In genomic region chr12:65209655-65210043, GRCh38 we compare ENCODE assay signal across 9 cellular contexts. TPM values are rescaled to one million over a fixed set of nuclear protein-coding genes. Genes with fewer than 3 reads are reported as not detected.
A peak's percentile ranks its signal among the peaks of the same experiment; 100 is the strongest.
DNase-seq lines count a peak whose midpoint lies in the region; ATAC-seq and TF ChIP-seq lines count a peak whose summit lies in the region.
"Had no signal": no experiment of that assay in that cellular context is flagged by ENCODE, and none has a peak within 500 bp of the region (broad histone marks: within the 10 kb centered on the region; RNA-seq: fewer than 3 reads in every experiment).

No MANE protein-coding gene starts in this region.

- peaks cover 0 to 46% (median 11%) of the 10 kb centered on the region in 4 donors for H3K4me1 ChIP-seq in tibial nerve

- H3K27ac ChIP-seq in SU-DHL-6 (ENCODE audit: low read depth, low read length) (no peak overlapping the region), tibial nerve (peak overlapping the region in 1 of 4 donors; percentile 17)

- no peaks in the 10 kb centered on the region for H3K27me3 Mint-ChIP-seq in activated CD4-positive, alpha-beta T cell treated with anti-CD3 and anti-CD28 coated beads, Interleukin-2, amount 10 ng/mL, durations not matched to agents 24 days and 14 days
- no peaks in the 10 kb centered on the region for H3K27me3 Mint-ChIP-seq in osteocyte (ENCODE audit: unreplicated experiment)

- peak overlapping the region; percentile 92 for H3K27ac Mint-ChIP-seq in activated CD4-positive, alpha-beta T cell treated with anti-CD3 and anti-CD28 coated beads, Interleukin-2, amount 10 ng/mL, durations not matched to agents 24 days and 14 days
- peak overlapping the region; percentile 39 for H3K27ac Mint-ChIP-seq in osteocyte (ENCODE audit: unreplicated experiment)

- peak overlapping the region; percentile 49 for H3K4me2 ChIP-seq in SU-DHL-6 (ENCODE audit: low read depth, low read length, poor library complexity, severe bottlenecking)

- TF ChIP-seq CTCF in SU-DHL-6 (IDR thresholded peaks at IDR 0.05; ENCODE audit: insufficient read depth, low read length, poor library complexity, severe bottlenecking) (no peak), osteocyte (IDR thresholded peaks at IDR 0.05) (no peak), tibial nerve (IDR thresholded peaks at IDR 0.05) (no peak)

- H2AFZ ChIP-seq in SU-DHL-6 (ENCODE audit: low read depth, low read length, severe bottlenecking), result no peak overlapping the region

- no peak overlapping the region for H3K4me3 ChIP-seq in SU-DHL-6 (ENCODE audit: insufficient read depth, low read length, poor library complexity, severe bottlenecking)
- no peak overlapping the region for H3K4me3 ChIP-seq in tibial nerve

- no peaks in the 10 kb centered on the region for H3K9me3 ChIP-seq in SU-DHL-6 (ENCODE audit: insufficient read depth, low read length)
- no peaks in the 10 kb centered on the region for H3K9me3 ChIP-seq in tibial nerve

- peak overlapping the region; percentile 80 for H3K4me3 Mint-ChIP-seq in activated CD4-positive, alpha-beta T cell treated with anti-CD3 and anti-CD28 coated beads, Interleukin-2, amount 10 ng/mL, durations not matched to agents 24 days and 14 days
- no peak overlapping the region for H3K4me3 Mint-ChIP-seq in osteocyte (ENCODE audit: unreplicated experiment)
- H3K4me3 Mint-ChIP-seq: nephron had no signal

- no peak for DNase-seq in activated CD4-positive, alpha-beta T cell treated with anti-CD3 and anti-CD28 coated beads, Interleukin-2, amount 10 ng/mL, durations not matched to agents 24 days and 14 days
- DNase-seq in activated CD4-positive, alpha-beta T cell treated with anti-CD3 and anti-CD28 coated beads for 4 hours, result no peak
- DNase-seq in osteocyte (ENCODE audit: extremely low spot score, unreplicated experiment) (no peak), tibial nerve (ENCODE audit: low spot score in 2 of 2) (no peak), NCI-H1092 treated with DMSO at 0.1 percent for 48 hours (lab: John Stamatoyannopoulos, UW) (no peak), UCSD-AML1 (lab: John Stamatoyannopoulos, UW; ENCODE audit: unreplicated experiment) (no peak)

- TF ChIP-seq POLR2A in tibial nerve (IDR thresholded peaks at IDR 0.05), result no peak

- 39 to 47% methylated on average over 2 of the region's 2 CpGs for WGBS in tibial nerve, 2 donors

- H3F3A ChIP-seq in SU-DHL-6 (ENCODE audit: insufficient read depth), result no peaks in the 10 kb centered on the region

- H4K20me1 ChIP-seq in SU-DHL-6 (ENCODE audit: low read depth, low read length), result peaks cover 37% of the 10 kb centered on the region; the same call in 1 of the 2 replicates

- no peak for TF ChIP-seq EP300 in tibial nerve (IDR thresholded peaks at IDR 0.05)

- H3K36me3 ChIP-seq in SU-DHL-6 (ENCODE audit: low read length) (no peaks in the 10 kb centered on the region; the same call in 1 of the 2 replicates), tibial nerve (peaks cover 0 to 4% (median 0%) of the 10 kb centered on the region in 3 donors)

- H3K36me3 Mint-ChIP-seq in activated CD4-positive, alpha-beta T cell treated with anti-CD3 and anti-CD28 coated beads, Interleukin-2, amount 10 ng/mL, durations not matched to agents 24 days and 14 days (ENCODE audit: low read depth), result peaks cover 21% of the 10 kb centered on the region
- peaks cover 10% of the 10 kb centered on the region for H3K36me3 Mint-ChIP-seq in osteocyte (ENCODE audit: unreplicated experiment)

- peak; percentile 60 for ATAC-seq in HG02938 (IDR thresholded peaks at IDR 0.05; ENCODE audit: unreplicated experiment)

- peaks cover 42% of the 10 kb centered on the region for H3K4me1 Mint-ChIP-seq in activated CD4-positive, alpha-beta T cell treated with anti-CD3 and anti-CD28 coated beads, Interleukin-2, amount 10 ng/mL, durations not matched to agents 24 days and 14 days
- H3K4me1 Mint-ChIP-seq in osteocyte (ENCODE audit: unreplicated experiment), result peaks cover 4% of the 10 kb centered on the region

- no peaks in the 10 kb centered on the region for H3K9me3 Mint-ChIP-seq in activated CD4-positive, alpha-beta T cell treated with anti-CD3 and anti-CD28 coated beads, Interleukin-2, amount 10 ng/mL, durations not matched to agents 24 days and 14 days
- no peaks in the 10 kb centered on the region for H3K9me3 Mint-ChIP-seq in osteocyte (ENCODE audit: unreplicated experiment)
- H3K9me3 Mint-ChIP-seq: nephron had no signal

- H3K9ac ChIP-seq in SU-DHL-6 (ENCODE audit: low read length), result no peak overlapping the region

- H3K27me3 ChIP-seq in SU-DHL-6 (ENCODE audit: low read length) (no peaks in the 10 kb centered on the region), tibial nerve (no peaks in the 10 kb centered on the region)

- peaks cover 55% of the 10 kb centered on the region for H3K79me2 ChIP-seq in SU-DHL-6 (ENCODE audit: insufficient read depth, low read length)

- intact Hi-C loops in activated CD4-positive, alpha-beta T cell treated with anti-CD3 and anti-CD28 coated beads, Interleukin-2, amount 10 ng/mL, durations not matched to agents 24 days and 14 days (cut with micrococcal nuclease), result loop anchor here (5.0 kb wide), 1 partner anchor 52 kb away; no protein-coding TSS in a partner anchor

- no peaks in the 10 kb centered on the region for H3K9me2 ChIP-seq in SU-DHL-6 (replicated peaks; ENCODE audit: insufficient read depth, low read length)

RNA-seq across cellular contexts. Expression of gene LEMD3, which starts 40.3 kb away (rescaled TPM):
- total RNA-seq in activated CD4-positive, alpha-beta T cell treated with anti-CD3 and anti-CD28 coated beads, Interleukin-2, amount 10 ng/mL, durations not matched to agents 24 days and 14 days, result 28.9 and 30.0 TPM in 2 replicates
- 27.2 and 27.5 TPM in 2 replicates for total RNA-seq in osteocyte
- total RNA-seq in tibial nerve, result 10 to 100 TPM; 38.3 to 57.3 (median 50.3) TPM
